In the genomic region with DNA sequence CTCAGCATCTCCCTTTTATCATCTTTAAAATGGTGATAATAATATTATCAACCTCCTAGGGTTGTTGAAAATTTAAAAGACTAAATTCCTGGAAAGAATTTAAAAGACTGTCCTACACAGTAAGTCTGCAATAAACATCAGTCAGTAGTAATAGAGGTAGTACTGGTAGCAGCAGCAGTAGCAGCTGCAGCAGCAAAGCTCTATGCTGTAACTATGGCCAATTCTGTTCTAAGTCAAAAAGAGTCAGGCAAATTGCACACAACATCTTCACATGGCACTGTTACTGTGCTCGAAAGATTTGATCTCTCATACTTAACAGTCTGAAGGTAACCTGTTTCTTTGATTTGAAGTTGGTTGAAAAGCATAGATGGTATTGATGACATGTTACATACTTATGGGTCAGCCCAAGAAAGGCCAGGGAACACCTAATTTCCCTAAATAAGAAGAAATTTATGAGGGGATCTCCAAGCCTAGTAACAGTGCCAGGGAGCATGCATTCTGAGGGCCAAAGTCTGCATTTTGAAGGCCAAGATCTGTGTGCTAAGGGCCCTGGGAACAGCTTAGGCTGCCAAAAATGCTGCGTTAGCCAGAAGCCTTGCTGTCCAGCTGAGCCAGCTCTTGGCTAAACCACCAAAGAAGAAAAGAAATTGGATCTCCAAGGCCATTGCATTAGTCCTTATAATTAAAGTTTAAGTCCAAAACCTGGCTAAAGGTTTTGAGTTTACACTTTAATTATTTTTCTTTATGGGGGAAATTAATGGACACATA, we compare ENCODE assay signal across 21 cellular contexts.
A peak's percentile ranks its signal among the peaks of the same experiment; 100 is the strongest.
DNase-seq lines count a peak whose midpoint lies in the region; ATAC-seq and TF ChIP-seq lines count a peak whose summit lies in the region.
"Had no signal": no experiment of that assay in that cellular context is flagged by ENCODE, and none has a peak within 500 bp of the region (broad histone marks: within the 10 kb centered on the region; RNA-seq: fewer than 3 reads in every experiment).

No MANE protein-coding gene starts in this region.

- H3K36me3 ChIP-seq in body of pancreas (replicated peaks in 1 of 2; ENCODE audit: insufficient read depth in 1 of 2, low read depth in 2 of 2) (no peaks in the 10 kb centered on the region), psoas muscle (ENCODE audit: insufficient read depth in 1 of 2, low read depth in 1 of 2) (no peaks in the 10 kb centered on the region), prostate gland (no peaks in the 10 kb centered on the region), A673 (ENCODE audit: insufficient read depth, low read length, poor library complexity, severe bottlenecking) (no peaks in the 10 kb centered on the region)
- H3K36me3 ChIP-seq: SJCRH30 had no signal

- intact Hi-C loops in body of pancreas (cut with DNase I) (no loop called here), left ventricle myocardium superior (cut with micrococcal nuclease) (no loop called here), psoas muscle (cut with DNase I) (no loop called here), prostate gland (cut with DNase I) (no loop called here), A673 (cut with micrococcal nuclease; ENCODE audit: unreplicated experiment) (no loop called here)

- DNase-seq in C1 segment of cervical spinal cord (lab: John Stamatoyannopoulos, UW) (peak in 8 of 14 donors; percentile 6 to 84 (median 16)), body of pancreas (peak; percentile 13 to 56 (median 30)), left ventricle myocardium superior (peak; percentile 30), psoas muscle (no peak), prostate gland (ENCODE audit: low spot score) (no peak), A673 (ENCODE audit: low spot score) (no peak)
- DNase-seq: Calu3; CD4-positive, alpha-beta memory T cell; DMS79; GM23248; HCEC 1CT; Kasumi-1; NCI-H1105; NCI-H1694 treated with DMSO at 0.1 percent for 48 hours; NCI-H226; NCI-H69; RPMI8226; SJCRH30 had no signal

- TF ChIP-seq CTCF in body of pancreas (IDR thresholded peaks at IDR 0.05) (no peak), psoas muscle (IDR thresholded peaks at IDR 0.05) (no peak), prostate gland (IDR thresholded peaks at IDR 0.05) (no peak), A673 (conservative IDR thresholded peaks at IDR 0.05; ENCODE audit: low read depth, low read length) (no peak)

- H3K4me1 ChIP-seq in body of pancreas (peaks cover 8% of the 10 kb centered on the region), psoas muscle (peaks cover 10% of the 10 kb centered on the region), prostate gland (replicated peaks) (no peaks in the 10 kb centered on the region), A673 (ENCODE audit: insufficient read depth, low read length, poor library complexity, severe bottlenecking) (no peaks in the 10 kb centered on the region)
- H3K4me1 ChIP-seq: SJCRH30 had no signal

- BruUV-seq in A673 (replicated peaks; lab: Mats Ljungman, UMichigan), result no TSS peak

- no peak for ATAC-seq in body of pancreas
- ATAC-seq in left ventricle myocardium superior, result peak; percentile 83
- peak in 3 of 4 donors; percentile 54 to 81 (median 68) for ATAC-seq in psoas muscle
- no peak for ATAC-seq in HG03025 (IDR thresholded peaks at IDR 0.05; ENCODE audit: low FRiP score, unreplicated experiment)
- ATAC-seq: GM12878 had no signal

- CTCF ChIA-PET in A673 (lab: Charles Lee), result no interaction called here

- POLR2A ChIA-PET in A673 (lab: Charles Lee; ENCODE audit: low non-redundant PET), result interaction anchor here (0.6 kb wide), 1 partner anchor 427 kb away, joined by 7 read pairs; no protein-coding TSS in a partner anchor

- WGBS in body of pancreas, 2 donors, result 36 to 38% methylated on average over 2 of the region's 2 CpGs
- WGBS in psoas muscle, 3 donors, result 22 to 31% (median 23%) methylated on average over 2 of the region's 2 CpGs
- 53% methylated on average over 2 of the region's 2 CpGs for WGBS in prostate gland

- no peaks in the 10 kb centered on the region for H3K9me3 ChIP-seq in body of pancreas
- no peaks in the 10 kb centered on the region for H3K9me3 ChIP-seq in psoas muscle
- no peaks in the 10 kb centered on the region for H3K9me3 ChIP-seq in prostate gland
- no peaks in the 10 kb centered on the region for H3K9me3 ChIP-seq in A673 (ENCODE audit: low read depth, low read length, poor library complexity, severe bottlenecking)
- H3K9me3 ChIP-seq: SJCRH30 had no signal

- H3K27ac ChIP-seq in body of pancreas, result no peak overlapping the region
- H3K27ac ChIP-seq in psoas muscle, result no peak overlapping the region
- H3K27ac ChIP-seq in prostate gland, result no peak overlapping the region
- no peak overlapping the region for H3K27ac ChIP-seq in A673 (ENCODE audit: low read depth, low read length, poor library complexity, severe bottlenecking)
- H3K27ac ChIP-seq: GM23248, HL-60, SJCRH30 had no signal

- TF ChIP-seq POLR2A in body of pancreas (IDR thresholded peaks at IDR 0.05) (no peak), prostate gland (IDR thresholded peaks at IDR 0.05) (no peak)

- H3K27me3 ChIP-seq in body of pancreas (no peaks in the 10 kb centered on the region), psoas muscle (ENCODE audit: insufficient read depth in 3 of 3, low read length in 2 of 3) (no peaks in the 10 kb centered on the region), prostate gland (replicated peaks; ENCODE audit: insufficient read depth) (no peaks in the 10 kb centered on the region), A673 (replicated peaks; ENCODE audit: insufficient read depth, low read depth, low read length, poor library complexity) (no peaks in the 10 kb centered on the region)
- H3K27me3 ChIP-seq: SJCRH30 had no signal

- H3K4me3 ChIP-seq in body of pancreas (no peak overlapping the region), psoas muscle (no peak overlapping the region), prostate gland (no peak overlapping the region), A673 (ENCODE audit: low read depth, low read length, poor library complexity, severe bottlenecking) (no peak overlapping the region)
- H3K4me3 ChIP-seq: GM12878, GM23248, SJCRH30 had no signal

Comparison
In these comparisons a context has a peak if more than half of its experiments do, and no peak if none do; other contexts are left out.
1. DNase-seq: peak in C1 segment of cervical spinal cord (8 of 14), body of pancreas (4 of 4) and left ventricle myocardium superior (single experiment); none in psoas muscle (0 of 2), prostate gland (single experiment) and A673 (single experiment).
2. ATAC-seq: peak in left ventricle myocardium superior (single experiment) and psoas muscle (3 of 4); none in body of pancreas (single experiment) and HG03025 (single experiment).